In the genomic region with DNA sequence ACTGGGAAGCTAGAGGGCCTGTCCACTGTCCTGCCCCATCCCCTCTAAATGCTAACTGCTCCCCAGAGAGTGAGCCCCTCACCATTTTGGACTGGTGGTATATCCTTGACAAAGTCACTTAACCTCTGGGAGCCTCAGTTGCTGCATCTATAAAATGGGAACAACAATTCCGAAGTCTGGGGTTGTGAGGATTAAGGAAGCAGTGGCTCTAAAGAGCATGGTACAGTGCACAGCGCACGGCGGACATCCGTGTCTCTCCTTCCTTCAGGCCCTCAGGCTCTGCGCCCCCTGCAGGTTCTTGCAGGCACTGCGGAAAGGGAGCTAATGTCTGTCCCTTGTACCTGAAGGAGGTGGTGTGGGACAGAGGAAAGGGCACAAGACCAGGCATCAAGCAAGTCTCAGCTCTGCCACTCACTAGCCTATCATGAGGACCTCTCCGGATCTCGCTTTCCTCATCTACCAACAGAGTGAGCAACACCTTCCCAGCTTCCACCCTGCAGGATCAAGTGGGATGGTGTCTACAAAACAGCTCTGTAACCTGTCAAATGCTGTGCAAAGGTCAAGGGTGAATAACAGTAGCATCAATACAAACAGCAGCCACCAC, we compare ENCODE assay signal across 8 cellular contexts. TPM values are rescaled to one million over a fixed set of nuclear protein-coding genes. Genes with fewer than 3 reads are reported as not detected.
DNase-seq lines count a peak whose midpoint lies in the region.

No MANE protein-coding gene starts in this region.

- DNase-seq in NCI-H1092 (lab: John Stamatoyannopoulos, UW) = peak; percentile 41
- DNase-seq in NCI-H1092 treated with DMSO at 0.1 percent for 48 hours (lab: John Stamatoyannopoulos, UW) = no peak
- peak; percentile 41 for DNase-seq in MV-4-11 (lab: John Stamatoyannopoulos, UW)
- DNase-seq in activated CD4-positive, alpha-beta T cell treated with anti-CD3 and anti-CD28 coated beads, Interleukin-2, amount 50 U/mL, for 24 hours (ENCODE audit: low read depth in 1 of 2, low spot score in 1 of 2) = peak; percentile 73 to 76
- DNase-seq in effector CD8-positive, alpha-beta T cell (lab: John Stamatoyannopoulos, UW) = peak; percentile 78
- DNase-seq in myocyte (ENCODE audit: low read depth) = peak; percentile 33
- peak; percentile 56 to 84 (median 75) for DNase-seq in stimulated activated naive CD4-positive, alpha-beta T cell (lab: John Stamatoyannopoulos, UW)
- no peak for DNase-seq in NCI-H2171 (lab: John Stamatoyannopoulos, UW)

RNA-seq across cellular contexts. Expression of a gene that starts 20.1 kb away (rescaled TPM):
- 15.9 and 17.0 TPM in 2 replicates for total RNA-seq in myocyte
- 59.1 TPM for polyA plus RNA-seq in myocyte (2012)

Comparison
In these comparisons a context has a peak if more than half of its experiments do, and no peak if none do; other contexts are left out.
1. DNase-seq: peak in NCI-H1092 (single experiment), MV-4-11 (single experiment), activated CD4-positive, alpha-beta T cell treated with anti-CD3 and anti-CD28 coated beads, Interleukin-2, amount 50 U/mL, for 24 hours (2 of 2), effector CD8-positive, alpha-beta T cell (single experiment), myocyte (single experiment) and stimulated activated naive CD4-positive, alpha-beta T cell (6 of 6); none in NCI-H1092 treated with DMSO at 0.1 percent for 48 hours (single experiment) and NCI-H2171 (single experiment).